ENCODE assay signal across 9 cellular contexts in genomic region chr14:91508105-91508504, GRCh38. TPM values are rescaled to one million over a fixed set of nuclear protein-coding genes. Genes with fewer than 3 reads are reported as not detected.
DNase-seq lines count a peak whose midpoint lies in the region; ATAC-seq, FAIRE-seq and TF ChIP-seq lines count a peak whose summit lies in the region.
"Had no signal": no experiment of that assay in that cellular context is flagged by ENCODE, and none has a peak within 500 bp of the region (broad histone marks: within the 10 kb centered on the region; RNA-seq: fewer than 3 reads in every experiment).

No MANE protein-coding gene starts in this region.

- H3K4me1 ChIP-seq in cardiac muscle cell (ENCODE audit: low read depth) (peaks cover 5% of the 10 kb centered on the region), GM12878 (ENCODE audit: control insufficient read depth, insufficient read depth, low read length) (peaks cover 5% of the 10 kb centered on the region), mesenchymal stem cell (ENCODE audit: control insufficient read depth, insufficient read depth, low read depth, low read length) (peaks cover 6% of the 10 kb centered on the region), urinary bladder (ENCODE audit: insufficient read depth) (no peaks in the 10 kb centered on the region)

- H3K14ac ChIP-seq in mesenchymal stem cell (ENCODE audit: low read length in 2 of 2): no peak overlapping the region

- H3K4me2 ChIP-seq in GM12878 (ENCODE audit: control insufficient read depth, insufficient read depth) (peak overlapping the region; percentile 79), mesenchymal stem cell (ENCODE audit: low read length, poor library complexity, severe bottlenecking) (peak overlapping the region; percentile 69)

- no peak overlapping the region for H2AK5ac ChIP-seq in mesenchymal stem cell (ENCODE audit: low read length, severe bottlenecking)

- TF ChIP-seq CTCF in cardiac muscle cell (IDR thresholded peaks at IDR 0.05; ENCODE audit: low read depth, low read length) (no peak), GM12878 (IDR thresholded peaks at IDR 0.05 in 2 of 3, conservative IDR thresholded peaks at IDR 0.05 in 1 of 3; ENCODE audit: control insufficient read depth in 2 of 3, extremely low read depth in 1 of 3, insufficient read depth in 1 of 3, low read depth in 3 of 3, low read length in 3 of 3) (no peak)

- H2AFZ ChIP-seq in GM12878 (ENCODE audit: control insufficient read depth, low read depth, low read length) (no peak overlapping the region), mesenchymal stem cell (ENCODE audit: low read depth, low read length) (no peak overlapping the region)

- CTCF ChIA-PET in GM12878 (lab: Yijun Ruan, JAX): interaction anchor here (1.0 kb wide), 1 partner anchor 39 kb away, joined by 3 read pairs; no protein-coding TSS in a partner anchor

- no peak overlapping the region for H3K4ac ChIP-seq in mesenchymal stem cell (ENCODE audit: low read depth in 1 of 2, low read length in 2 of 2)

- SMC1A ChIA-PET in GM12878 (lab: Charles Lee; ENCODE audit: uncharacterized antibody, unreplicated experiment): interaction anchor here (0.6 to 1.6 kb wide), 5 partner anchors 23 to 488 kb away, joined by 3 to 5 read pairs (median 3); no protein-coding TSS in a partner anchor

- peaks cover 76% of the 10 kb centered on the region for H3K79me2 ChIP-seq in GM12878 (ENCODE audit: control insufficient read depth, insufficient read depth, low read length)

- in situ Hi-C loops in GM12878 (cut with MboI): loop anchor here (25.0 kb wide), 1 partner anchor 1121 kb away; the partner anchor contains the start of gene CALM1

- H2BK12ac ChIP-seq in mesenchymal stem cell (ENCODE audit: low read length in 2 of 2): no peak overlapping the region

- no peak for TF ChIP-seq POLR2A in GM12878 (IDR thresholded peaks at IDR 0.05; ENCODE audit: low read depth, low read length)

- H4K20me1 ChIP-seq in GM12878 (ENCODE audit: control insufficient read depth, insufficient read depth): peaks cover under 1% of the 10 kb centered on the region; the same call in 1 of the 2 replicates

- H4K8ac ChIP-seq in mesenchymal stem cell (ENCODE audit: low read length): no peak overlapping the region

- BruUV-seq in GM12878 (replicated peaks; lab: Mats Ljungman, UMichigan): no TSS peak

- no peak for ATAC-seq in GM12878

- H3K9ac ChIP-seq in GM12878 (ENCODE audit: control insufficient read depth, insufficient read depth, low read length) (peak overlapping the region; percentile 99), mesenchymal stem cell (ENCODE audit: low read length) (peak overlapping the region; percentile 98)

- no peak overlapping the region for H2BK15ac ChIP-seq in mesenchymal stem cell (ENCODE audit: low read depth, poor library complexity, severe bottlenecking)

- no peak for DNase-seq in cardiac muscle cell (ENCODE audit: low read depth in 1 of 2, low spot score in 1 of 2)
- DNase-seq in cardiac septum (ENCODE audit: low spot score): no peak
- no peak for DNase-seq in GM12878 (ENCODE audit: low read depth, low spot score)
- DNase-seq in mesenchymal stem cell: no peak
- no peak for DNase-seq in NCI-H128 (lab: John Stamatoyannopoulos, UW; ENCODE audit: unreplicated experiment)
- no peak for DNase-seq in posterior cingulate gyrus
- no peak for DNase-seq in NCI-H524 treated with DMSO at 0.1 percent for 48 hours (lab: John Stamatoyannopoulos, UW)
- DNase-seq: DMS 273 treated with DMSO at 0.1 percent for 48 hours had no signal

- H2BK5ac ChIP-seq in mesenchymal stem cell (ENCODE audit: low read depth, low read length, poor library complexity, severe bottlenecking): no peak overlapping the region

- POLR2A ChIA-PET in GM12878 (lab: Charles Lee): interaction anchor here (0.6 to 1.2 kb wide), 2 partner anchors 12 to 36 kb away, joined by 3 to 7 read pairs; no protein-coding TSS in a partner anchor

- RAD21 ChIA-PET in GM12878 (lab: Charles Lee; ENCODE audit: unreplicated experiment): no interaction called here

- H3K9me3 ChIP-seq in cardiac muscle cell (ENCODE audit: low read depth) (no peaks in the 10 kb centered on the region), GM12878 (replicated peaks; ENCODE audit: control insufficient read depth, insufficient read depth, low read length) (no peaks in the 10 kb centered on the region), mesenchymal stem cell (ENCODE audit: control insufficient read depth, low read length) (no peaks in the 10 kb centered on the region)

- H4K91ac ChIP-seq in mesenchymal stem cell (ENCODE audit: low read length): no peak overlapping the region

- TF ChIP-seq RAD21 in GM12878 (IDR thresholded peaks at IDR 0.05; ENCODE audit: insufficient read depth, low read depth, low read length): no peak

- 2% methylated on average over 2 of the region's 2 CpGs for WGBS in GM12878 (ENCODE audit: insufficient coverage, insufficient replicate concordance, low lambda C conversion rate, missing lambda C conversion rate)
- no CpG with 5 or more reads among the region's 2 CpGs for WGBS in mesenchymal stem cell
- 14% methylated on average over 2 of the region's 2 CpGs for WGBS in urinary bladder

- no peak overlapping the region for H3K18ac ChIP-seq in mesenchymal stem cell (ENCODE audit: low read depth in 1 of 2, low read length in 2 of 2)

- H3K36me3 ChIP-seq in cardiac muscle cell (peaks cover 6% of the 10 kb centered on the region), GM12878 (ENCODE audit: control insufficient read depth in 2 of 2, insufficient read depth in 2 of 2, low read length in 1 of 2) (peaks cover 0 to 12% of the 10 kb centered on the region in 2 experiments; a peak in 2 of 4 replicates), mesenchymal stem cell (ENCODE audit: control insufficient read depth in 1 of 2, insufficient read depth in 2 of 2, low read depth in 1 of 2, low read length in 2 of 2) (peaks cover 4 to 25% of the 10 kb centered on the region in 2 experiments), urinary bladder (ENCODE audit: insufficient read depth) (no peaks in the 10 kb centered on the region)

- H3K27me3 ChIP-seq in cardiac muscle cell: no peaks in the 10 kb centered on the region
- no peaks in the 10 kb centered on the region for H3K27me3 ChIP-seq in GM12878 (replicated peaks in 1 of 2; ENCODE audit: control insufficient read depth in 2 of 2, insufficient read depth in 2 of 2, low read length in 1 of 2)
- H3K27me3 ChIP-seq in mesenchymal stem cell (ENCODE audit: control insufficient read depth in 1 of 2, insufficient read depth in 1 of 2, low read length in 2 of 2): no peaks in the 10 kb centered on the region

- H3K4me3 ChIP-seq in cardiac muscle cell: peak overlapping the region; percentile 83
- H3K4me3 ChIP-seq in GM12878: peak overlapping the region; percentile 99
- peak overlapping the region in 1 of 2 experiments; percentile 93 for H3K4me3 ChIP-seq in mesenchymal stem cell (ENCODE audit: insufficient read depth in 1 of 2, low read depth in 1 of 2, low read length in 2 of 2)
- peak overlapping the region; percentile 86 for H3K4me3 ChIP-seq in urinary bladder (ENCODE audit: low read depth, low read length)

- no peaks in the 10 kb centered on the region for H3K79me1 ChIP-seq in mesenchymal stem cell (replicated peaks; ENCODE audit: low read length, poor library complexity, severe bottlenecking)

- intact Hi-C loops in cardiac septum (cut with DNase I) (no loop called here), GM12878 (cut with micrococcal nuclease; ENCODE audit: unreplicated experiment) (loop anchor here (10.0 kb wide), 1 partner anchor 183 kb away; no protein-coding TSS in a partner anchor), posterior cingulate gyrus (cut with DNase I) (loop anchor here (10.0 kb wide), 1 partner anchor 407 kb away; no protein-coding TSS in a partner anchor)

- H3K27ac ChIP-seq in cardiac muscle cell (peak overlapping the region; percentile 97), GM12878 (ENCODE audit: control insufficient read depth, insufficient read depth) (peak overlapping the region; percentile 97; the same call in 1 of the 2 replicates), mesenchymal stem cell (ENCODE audit: low read length, poor library complexity, severe bottlenecking) (no peak overlapping the region), urinary bladder (ENCODE audit: low read depth) (no peak overlapping the region)

- H2BK120ac ChIP-seq in mesenchymal stem cell (ENCODE audit: low read depth, low read length): no peak overlapping the region

- H3K23ac ChIP-seq in mesenchymal stem cell (ENCODE audit: low read length in 2 of 2): no peak overlapping the region

- TF ChIP-seq EP300 in GM12878 (IDR thresholded peaks at IDR 0.05; ENCODE audit: borderline replicate concordance in 1 of 2, control insufficient read depth in 1 of 2, low read depth in 2 of 2, low read length in 2 of 2): no peak

- FAIRE-seq in GM12878 (lab: Jason Lieb, UNC): no peak

TF ChIP-seq in GM12878, 131 proteins besides CTCF, POLR2A, EP300 and RAD21 (continues in another document):
- no peak for TF ChIP-seq KLF5 (IDR thresholded peaks at IDR 0.05; ENCODE audit: partially characterized antibody)
- no peak for TF ChIP-seq ZNF217 (IDR thresholded peaks at IDR 0.05)
- no peak for TF ChIP-seq CREM (IDR thresholded peaks at IDR 0.05; ENCODE audit: low read depth)
- no peak for TF ChIP-seq BHLHE40 (IDR thresholded peaks at IDR 0.05; ENCODE audit: borderline replicate concordance in 1 of 2, low read depth in 2 of 2, low read length in 1 of 2)

RNA-seq across cellular contexts. Expression of gene PPP4R3A, which starts 2.0 kb away (rescaled TPM):
- total RNA-seq in cardiac muscle cell: 47.0 and 94.9 TPM in 2 replicates
- polyA plus RNA-seq in cardiac muscle cell: 53.5 and 61.4 TPM in 2 replicates
- total RNA-seq in cardiac septum: 45.5 TPM
- total RNA-seq in GM12878 (2013; cell fraction: nucleolus; rRNA removed): 151 TPM in 2 replicates
- total RNA-seq in GM12878 (2014; rRNA removed): 66.6 and 69.4 TPM in 2 replicates
- total RNA-seq in GM12878 (2014; rRNA removed; fragmentation: Illumina TruSeq; extraction: Trizol): 89.8 and 92.1 TPM in 2 replicates
- 74.5 and 85.1 TPM in 2 replicates for total RNA-seq in GM12878 (2021)
- 45.6 TPM for polyA plus RNA-seq in GM12878 (2011; ENCODE audit: low read depth)
- polyA plus RNA-seq in GM12878 (2011; rRNA removed): 66.5 and 80.9 TPM in 2 replicates
- polyA plus RNA-seq in GM12878 (2011; cell fraction: cytosol; rRNA removed): 32.2 and 39.3 TPM in 2 replicates
- polyA plus RNA-seq in GM12878 (2011; cell fraction: nucleus; rRNA removed): 52.7 and 69.0 TPM in 2 replicates
- polyA plus RNA-seq in GM12878 (2012): 50.9 and 55.2 TPM in 2 replicates
- polyA plus RNA-seq in GM12878 (2014; fragmentation: Illumina TruSeq; extraction: Trizol): 97.8 and 125 TPM in 2 replicates
- 10 to 100 TPM; 19.4 to 28.2 TPM for polyA plus RNA-seq in GM12878 (2014; fragmentation: Nextera tagmentation; extraction: Ambion mirVana)
- polyA plus RNA-seq in GM12878 (2014; rRNA removed): 59.3 and 61.2 TPM in 2 replicates
- polyA plus RNA-seq in GM12878 (2016; fragmentation: Nextera tagmentation; extraction: Ambion mirVana): 10 to 100 TPM; 41.8 to 58.9 TPM
- 39.5 and 50.2 TPM in 2 replicates for polyA minus RNA-seq in GM12878 (2011; rRNA and poly(A)+ RNA removed)
- 29.0 and 32.4 TPM in 2 replicates for polyA minus RNA-seq in GM12878 (2011; cell fraction: cytosol; rRNA and poly(A)+ RNA removed)
- polyA minus RNA-seq in GM12878 (2011; cell fraction: nucleus; rRNA and poly(A)+ RNA removed): 22.1 and 42.3 TPM in 2 replicates
- polyA plus RNA-seq in mesenchymal stem cell (2013, experiment 1 of 2): 42.2 TPM
- 39.7 TPM for polyA plus RNA-seq in mesenchymal stem cell (2013, experiment 2 of 2)
- 129 TPM for total RNA-seq in urinary bladder
- polyA plus RNA-seq in urinary bladder: 48.2 TPM

Comparison
In these comparisons a context has a peak if more than half of its experiments do, and no peak if none do; other contexts are left out.
1. H3K27ac ChIP-seq: peak in cardiac muscle cell (single experiment) and GM12878 (single experiment); none in mesenchymal stem cell (single experiment) and urinary bladder (single experiment).